ENCODE assay signal across 1 cellular context in genomic region chr1:205918955-205919746, GRCh38.
TF ChIP-seq lines count a peak whose summit lies in the region.

No MANE protein-coding gene starts in this region.

TF ChIP-seq in GM12878, 131 proteins besides CTCF, POLR2A, EP300 and RAD21 (continued from another document):
- TF ChIP-seq ATF3 (IDR thresholded peaks at IDR 0.05; ENCODE audit: borderline replicate concordance, extremely low read depth, low read depth, low read length), result no peak
- TF ChIP-seq IRF4 (IDR thresholded peaks at IDR 0.05; ENCODE audit: low read depth, low read length), result 0 out of 2 replicates have a peak, but pooled peaks have one; percentile 38
- no peak for TF ChIP-seq MYB (IDR thresholded peaks at IDR 0.05; ENCODE audit: borderline replicate concordance, low read depth, low read length)
- peak; percentile 83; the same call in 1 of the 2 replicates for TF ChIP-seq SMARCA5 (IDR thresholded peaks at IDR 0.05)
- TF ChIP-seq DPF2 (IDR thresholded peaks at IDR 0.05), result no peak
